In the genomic region with DNA sequence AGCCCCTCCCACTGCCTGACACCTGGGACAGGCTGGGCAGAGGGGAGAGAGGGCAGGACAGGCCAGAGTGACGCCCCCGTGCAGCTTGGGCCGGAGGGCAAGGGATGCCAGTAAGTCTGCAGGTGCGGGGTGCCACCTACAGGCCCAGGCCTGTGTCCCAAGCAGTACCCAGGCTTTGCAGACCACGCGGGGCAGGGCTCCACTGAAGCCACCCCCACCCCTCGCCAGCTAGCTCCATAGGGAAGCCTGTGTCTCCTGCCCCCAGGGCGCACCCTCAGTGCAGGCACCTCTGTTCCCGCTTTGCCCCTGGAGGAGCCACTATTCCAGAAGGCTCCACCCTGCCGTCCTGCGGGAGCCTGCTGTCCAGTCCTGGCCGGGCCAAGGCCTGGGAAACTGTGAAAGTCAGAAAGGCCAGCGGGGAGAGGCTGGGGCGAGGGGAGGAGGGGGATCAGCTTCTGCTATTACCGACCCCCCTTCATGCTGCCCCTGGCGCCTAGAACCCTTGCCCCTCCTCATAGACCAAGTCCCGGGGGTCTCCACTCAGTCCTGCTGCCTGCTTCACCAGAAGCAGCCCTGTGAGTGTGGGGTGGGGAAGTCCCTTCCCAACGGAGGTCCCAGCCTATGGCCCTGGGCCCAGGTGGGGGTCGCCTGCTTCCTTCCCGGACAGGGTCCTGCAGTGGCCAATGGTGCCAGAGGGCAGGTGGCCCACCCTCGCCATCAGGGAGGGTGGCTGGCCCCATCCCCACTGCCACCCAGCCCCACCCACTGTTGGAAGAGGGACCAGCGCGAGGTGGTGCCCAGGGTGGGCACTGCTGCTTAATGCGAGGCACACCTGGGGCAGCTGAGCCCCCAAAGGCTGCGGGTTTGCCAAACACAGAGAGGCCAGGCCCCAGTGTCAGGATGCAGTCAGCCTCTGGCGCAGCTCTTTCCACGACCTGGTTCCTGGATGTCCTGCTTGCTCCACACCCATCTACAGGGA, we compare ENCODE assay signal across 12 cellular contexts. TPM values are rescaled to one million over a fixed set of nuclear protein-coding genes. Genes with fewer than 3 reads are reported as not detected.
DNase-seq lines count a peak whose midpoint lies in the region; ATAC-seq and TF ChIP-seq lines count a peak whose summit lies in the region.
"Had no signal": no experiment of that assay in that cellular context is flagged by ENCODE, and none has a peak within 500 bp of the region (broad histone marks: within the 10 kb centered on the region; RNA-seq: fewer than 3 reads in every experiment).

No MANE protein-coding gene starts in this region.

- CTCF ChIA-PET in WTC11 (lab: Charles Lee) = interaction anchor here (0.5 to 2.1 kb wide), 9 partner anchors 9 to 293 kb away, joined by 3 to 8 read pairs (median 4); a partner anchor contains a TSS

- ATAC-seq in WTC11 = peak; percentile 38
- ATAC-seq in left lobe of liver = peak; percentile 37
- ATAC-seq: body of pancreas had no signal

- no peak overlapping the region for H2BK5ac ChIP-seq in H9 (ENCODE audit: insufficient read length, low read length)

- no peak overlapping the region for H4K91ac ChIP-seq in H9 (ENCODE audit: insufficient read length, low read depth, low read length)

- H3K9me3 ChIP-seq in H9 (ENCODE audit: control insufficient read depth, low read depth, low read length) (no peaks in the 10 kb centered on the region), suprapubic skin (no peaks in the 10 kb centered on the region)
- H3K9me3 ChIP-seq: body of pancreas, thoracic aorta had no signal

- H4K5ac ChIP-seq in H9 (ENCODE audit: insufficient read length, low read depth, low read length) = no peak overlapping the region

- H4K20me1 ChIP-seq in H9 (ENCODE audit: control insufficient read depth, insufficient read depth, insufficient read length) = no peaks in the 10 kb centered on the region

- TF ChIP-seq POLR2A in suprapubic skin (IDR thresholded peaks at IDR 0.05) = no peak

- no peak overlapping the region for H3T11ph ChIP-seq in H9 (ENCODE audit: low read length)

- H3K36me3 Mint-ChIP-seq in H9 (ENCODE audit: insufficient read depth in 1 of 3, low read depth in 3 of 3) (no peaks in the 10 kb centered on the region), WTC11 (no peaks in the 10 kb centered on the region)

- H3K27ac Mint-ChIP-seq in H9 (no peak overlapping the region), WTC11 (no peak overlapping the region)
- H3K27ac Mint-ChIP-seq: T-helper 1 cell treated with Interleukin-12 subunit alpha and Interleukin-12 subunit beta and Interleukin-4 antibody, amounts not matched to agents 30 μg/mL and 1 μg/mL, for 36 hours had no signal

- no peaks in the 10 kb centered on the region for H3K36me3 ChIP-seq in suprapubic skin
- H3K36me3 ChIP-seq: thoracic aorta had no signal

- no peaks in the 10 kb centered on the region for H3K27me3 Mint-ChIP-seq in H9 (ENCODE audit: low read depth)
- H3K27me3 Mint-ChIP-seq in WTC11 (ENCODE audit: low read depth) = no peaks in the 10 kb centered on the region

- H3K4me1 Mint-ChIP-seq in H9 (peaks cover 0 to 8% of the 10 kb centered on the region in 2 experiments; a peak in 2 of 4 replicates), WTC11 (no peaks in the 10 kb centered on the region)

- H4K8ac ChIP-seq in H9 (replicated peaks; ENCODE audit: insufficient read length, low read depth, low read length) = no peak overlapping the region

- H3K23me2 ChIP-seq in H9 (ENCODE audit: insufficient read length, low read depth, low read length, poor library complexity, severe bottlenecking) = no peaks in the 10 kb centered on the region

- no peak overlapping the region; the same call in 1 of the 2 replicates for H3K14ac ChIP-seq in H9 (ENCODE audit: insufficient read depth, low read length)

- peak; percentile 22; the same call in 2 of the 3 replicates for TF ChIP-seq CTCF in H9 (conservative IDR thresholded peaks at IDR 0.05)
- TF ChIP-seq CTCF in WTC11 (IDR thresholded peaks at IDR 0.05) = no peak
- no peak for TF ChIP-seq CTCF in suprapubic skin (IDR thresholded peaks at IDR 0.05)

- no peak overlapping the region for H2BK15ac ChIP-seq in H9 (ENCODE audit: low read depth, low read length)

- no peaks in the 10 kb centered on the region for H3K27me3 ChIP-seq in H9 (ENCODE audit: insufficient read depth, low read length)
- peaks cover 31% of the 10 kb centered on the region for H3K27me3 ChIP-seq in suprapubic skin

- H3K4me3 Mint-ChIP-seq in H9 (no peak overlapping the region), WTC11 (no peak overlapping the region)
- H3K4me3 Mint-ChIP-seq: T-helper 1 cell treated with Interleukin-12 subunit alpha and Interleukin-12 subunit beta and Interleukin-4 antibody, amounts not matched to agents 30 μg/mL and 1 μg/mL, for 36 hours had no signal

- no CpG with 5 or more reads among the region's 27 CpGs for WGBS in H9 (ENCODE audit: extremely low coverage, insufficient read length, low lambda C conversion rate)
- 70% methylated on average over 11 of the region's 27 CpGs for WGBS in suprapubic skin

- H2BK120ac ChIP-seq in H9 (ENCODE audit: low read depth, low read length, poor library complexity, severe bottlenecking) = no peak overlapping the region

- no peak overlapping the region for H2AK5ac ChIP-seq in H9 (ENCODE audit: insufficient read length, low read length)

- no peak overlapping the region for H3K56ac ChIP-seq in H9 (ENCODE audit: insufficient read length, low read depth, low read length)

- POLR2A ChIA-PET in WTC11 (lab: Charles Lee) = no interaction called here

- TF ChIP-seq EP300 in suprapubic skin (IDR thresholded peaks at IDR 0.05) = no peak

- no peak overlapping the region for H2BK20ac ChIP-seq in H9 (ENCODE audit: low read depth, low read length, poor library complexity, severe bottlenecking)

- DNase-seq in COLO668 (lab: John Stamatoyannopoulos, UW; ENCODE audit: unreplicated experiment) (peak; percentile 33), H9 (no peak), WTC11 (ENCODE audit: low spot score) (peak; percentile 32), left lobe of liver (ENCODE audit: low spot score) (no peak), AG20443 (ENCODE audit: low spot score) (no peak), middle frontal gyrus (ENCODE audit: extremely low spot score, low spot score) (no peak), NCI-H345 treated with DMSO at 0.1 percent for 48 hours (lab: John Stamatoyannopoulos, UW; ENCODE audit: unreplicated experiment) (no peak), suprapubic skin (ENCODE audit: low spot score in 2 of 2) (no peak)
- DNase-seq: NCI-H524 treated with DMSO at 0.1 percent for 48 hours had no signal

- H3K79me1 ChIP-seq in H9 (ENCODE audit: insufficient read depth, low read depth, low read length, poor library complexity, severe bottlenecking) = no peaks in the 10 kb centered on the region

- H3K4me1 ChIP-seq in H9 (ENCODE audit: insufficient read depth, low read length) = no peaks in the 10 kb centered on the region
- H3K4me1 ChIP-seq in suprapubic skin = no peaks in the 10 kb centered on the region
- H3K4me1 ChIP-seq: body of pancreas had no signal

- H3K18ac ChIP-seq in H9 (ENCODE audit: insufficient read length, low read depth, low read length) = no peak overlapping the region

- no peak overlapping the region for H3K9ac ChIP-seq in H9 (ENCODE audit: extremely low read depth, insufficient read length, low read length)

- H3K27ac ChIP-seq in H9 (ENCODE audit: insufficient read length, low read depth, low read length) (no peak overlapping the region), suprapubic skin (no peak overlapping the region)
- H3K27ac ChIP-seq: body of pancreas, thoracic aorta had no signal

- no peaks in the 10 kb centered on the region for H3K79me2 ChIP-seq in H9 (ENCODE audit: insufficient read depth, low read length)

- no peak overlapping the region for H3K23ac ChIP-seq in H9 (ENCODE audit: insufficient read length, low read depth, low read length)

- H2AFZ ChIP-seq in H9 (ENCODE audit: low read length) = no peak overlapping the region

- H3K4me2 ChIP-seq in H9 (ENCODE audit: insufficient read depth, insufficient read length, low read length) = no peak overlapping the region

- no peaks in the 10 kb centered on the region; a peak in 2 of 5 replicates for H3K9me3 Mint-ChIP-seq in H9
- no peaks in the 10 kb centered on the region for H3K9me3 Mint-ChIP-seq in WTC11
- H3K9me3 Mint-ChIP-seq: T-helper 1 cell treated with Interleukin-12 subunit alpha and Interleukin-12 subunit beta and Interleukin-4 antibody, amounts not matched to agents 30 μg/mL and 1 μg/mL, for 36 hours had no signal

- H2BK12ac ChIP-seq in H9 (ENCODE audit: insufficient read length, low read depth, low read length) = no peak overlapping the region

- no peak overlapping the region for H3K4me3 ChIP-seq in suprapubic skin
- H3K4me3 ChIP-seq: body of pancreas, thoracic aorta had no signal

- no peak overlapping the region for H3K4ac ChIP-seq in H9 (ENCODE audit: low read depth, low read length)

TF ChIP-seq in WTC11, 78 proteins besides CTCF, POLR2A, EP300 and RAD21:
- TF ChIP-seq ZNF121 (CRISPR knock-in tag; IDR thresholded peaks at IDR 0.05) (0 out of 2 replicates have a peak, but pooled peaks have one; percentile 15), IRF2 (CRISPR knock-in tag; IDR thresholded peaks at IDR 0.05; ENCODE audit: borderline replicate concordance, low read depth) (no peak)

RNA-seq across cellular contexts. Expression of a gene that starts 54.4 kb away (rescaled TPM):
- total RNA-seq in H9 (2021) (7.8 and 8.3 TPM in 2 replicates), WTC11 (2021) (9.3 to 10.3 TPM (median 9.6 TPM) in 3 replicates), left lobe of liver (6.9 TPM), suprapubic skin (10 to 100 TPM; 13.3 to 17.5 (median 16.2) TPM)

Comparison
In these comparisons a context has a peak if more than half of its experiments do, and no peak if none do; other contexts are left out.
1. DNase-seq: peak in COLO668 (single experiment) and WTC11 (single experiment); none in H9 (single experiment), left lobe of liver (single experiment), AG20443 (single experiment), middle frontal gyrus (single experiment), NCI-H345 treated with DMSO at 0.1 percent for 48 hours (single experiment) and suprapubic skin (0 of 2).